In genomic region chr22:38540731-38541130, GRCh38 we compare ENCODE assay signal across 31 cellular contexts.
"Had no signal": no experiment of that assay in that cellular context is flagged by ENCODE, and none has a peak within 500 bp of the region (broad histone marks: within the 10 kb centered on the region; RNA-seq: fewer than 3 reads in every experiment).

No MANE protein-coding gene starts in this region.

- DNase-seq: activated CD4-positive, alpha-beta memory T cell treated with anti-CD3 and anti-CD28 coated beads for 36 hours; activated CD4-positive, alpha-beta T cell treated with anti-CD3 and anti-CD28 coated beads, Interleukin-2, amount 10 ng/mL, durations not matched to agents 24 days and 14 days; activated CD4-positive, CD25-positive, alpha-beta regulatory T cell treated with anti-CD3 and anti-CD28 coated beads, Interleukin-2, amount 50 U/mL, for 72 hours; activated CD8-positive, alpha-beta memory T cell treated with anti-CD3 and anti-CD28 coated beads, Interleukin-2, amount 50 U/mL, for 4 hours; activated effector memory CD4-positive, alpha-beta T cell treated with anti-CD3 and anti-CD28 coated beads, Interleukin-2, amount 50 U/mL, for 16 hours; activated naive CD4-positive, alpha-beta T cell treated with anti-CD3 and anti-CD28 coated beads for 36 hours; activated naive CD8-positive, alpha-beta T cell treated with anti-CD3 and anti-CD28 coated beads for 36 hours; activated T-cell treated with anti-CD3 and anti-CD28 coated beads, Interleukin-2, amount 50 U/mL, for 1 hour; adrenal gland; aorta; body of pancreas; dermis blood vessel endothelial cell; effector CD4-positive, alpha-beta T cell; erythroblast; gastrocnemius medialis; hypothalamus; immature natural killer cell; left cardiac atrium; midbrain; naive thymus-derived CD4-positive, alpha-beta T cell; retina; stimulated activated CD4-positive, alpha-beta T cell treated with anti-CD3 and anti-CD28 coated beads, Interleukin-2, amount 100 ng/mL, for 24 hours; stimulated activated naive B cell treated with anti-CD40 and anti-IgM and Interleukin-4, amounts not matched to agents 10 μg/mL and 1 μg/mL and 100 μg/mL, for 72 hours; stomach; T-helper 9 cell; thyroid gland; upper lobe of left lung had no signal

- H3K9me3 ChIP-seq: adrenal gland, body of pancreas, gastrocnemius medialis, thyroid gland had no signal

- H3K4me1 Mint-ChIP-seq: activated CD4-positive, alpha-beta T cell treated with anti-CD3 and anti-CD28 coated beads, Interleukin-2, amount 10 ng/mL, durations not matched to agents 24 days and 14 days; activated naive CD8-positive, alpha-beta T cell treated with anti-CD3 and anti-CD28 coated beads for 36 hours; immature natural killer cell; naive thymus-derived CD4-positive, alpha-beta T cell; neural progenitor cell had no signal

- H3K4me1 ChIP-seq: adrenal gland, body of pancreas, gastrocnemius medialis, neural progenitor cell, stomach, thyroid gland had no signal

- H3K27me3 ChIP-seq: adrenal gland, body of pancreas, gastrocnemius medialis, neural progenitor cell, stomach, thyroid gland, upper lobe of left lung had no signal

- H3K27ac ChIP-seq: adrenal gland, body of pancreas, gastrocnemius medialis, neural progenitor cell, stomach, thyroid gland, upper lobe of left lung had no signal

- H3K36me3 ChIP-seq: adrenal gland, gastrocnemius medialis, neural progenitor cell, stomach, thyroid gland, upper lobe of left lung had no signal

- H3K4me3 ChIP-seq: adrenal gland, body of pancreas, gastrocnemius medialis, neural progenitor cell, smooth muscle cell, stomach, thyroid gland, upper lobe of left lung had no signal

- H3K27me3 Mint-ChIP-seq: activated CD4-positive, alpha-beta memory T cell treated with anti-CD3 and anti-CD28 coated beads for 36 hours; activated CD4-positive, alpha-beta T cell treated with anti-CD3 and anti-CD28 coated beads, Interleukin-2, amount 10 ng/mL, durations not matched to agents 24 days and 14 days; activated naive CD8-positive, alpha-beta T cell treated with anti-CD3 and anti-CD28 coated beads for 36 hours; naive thymus-derived CD4-positive, alpha-beta T cell; stimulated activated naive B cell treated with anti-CD40 and anti-IgM and Interleukin-4, amounts not matched to agents 10 μg/mL and 1 μg/mL and 100 μg/mL, for 72 hours had no signal

- ATAC-seq: body of pancreas; gastrocnemius medialis; left cardiac atrium; naive thymus-derived CD4-positive, alpha-beta T cell; stimulated activated naive B cell treated with anti-CD40 and anti-IgM and Interleukin-4, amounts not matched to agents 10 μg/mL and 1 μg/mL and 100 μg/mL, for 72 hours had no signal

- H3K27ac Mint-ChIP-seq: activated CD4-positive, alpha-beta memory T cell treated with anti-CD3 and anti-CD28 coated beads for 36 hours; activated CD4-positive, alpha-beta T cell treated with anti-CD3 and anti-CD28 coated beads, Interleukin-2, amount 10 ng/mL, durations not matched to agents 24 days and 14 days; activated naive CD4-positive, alpha-beta T cell treated with anti-CD3 and anti-CD28 coated beads for 36 hours; activated naive CD8-positive, alpha-beta T cell treated with anti-CD3 and anti-CD28 coated beads for 36 hours; activated T-helper 1 cell treated with anti-CD3 and anti-CD28 coated beads, Interleukin-12 subunit alpha, Interleukin-12 subunit beta, Interleukin-2, Interleukin-4 antibody, amounts not matched to agents 30 ng/mL and 10 ng/mL and 1 ng/mL, durations not matched to agents 14 hours and 24 hours and 36 hours; immature natural killer cell; naive thymus-derived CD4-positive, alpha-beta T cell; neural progenitor cell; stimulated activated naive B cell treated with anti-CD40 and anti-IgM and Interleukin-4, amounts not matched to agents 10 μg/mL and 1 μg/mL and 100 μg/mL, for 72 hours; T-helper 1 cell treated with Interleukin-12 subunit alpha and Interleukin-12 subunit beta and Interleukin-4 antibody, amounts not matched to agents 30 μg/mL and 1 μg/mL, for 36 hours had no signal

- H3K4me3 Mint-ChIP-seq: activated CD4-positive, alpha-beta memory T cell treated with anti-CD3 and anti-CD28 coated beads for 36 hours; activated CD4-positive, alpha-beta T cell treated with anti-CD3 and anti-CD28 coated beads, Interleukin-2, amount 10 ng/mL, durations not matched to agents 24 days and 14 days; activated naive CD4-positive, alpha-beta T cell treated with anti-CD3 and anti-CD28 coated beads for 36 hours; activated naive CD8-positive, alpha-beta T cell treated with anti-CD3 and anti-CD28 coated beads for 36 hours; activated T-helper 1 cell treated with anti-CD3 and anti-CD28 coated beads, Interleukin-12 subunit alpha, Interleukin-12 subunit beta, Interleukin-2, Interleukin-4 antibody, amounts not matched to agents 30 ng/mL and 10 ng/mL and 1 ng/mL, durations not matched to agents 14 hours and 24 hours and 36 hours; immature natural killer cell; naive thymus-derived CD4-positive, alpha-beta T cell; neural progenitor cell; stimulated activated naive B cell treated with anti-CD40 and anti-IgM and Interleukin-4, amounts not matched to agents 10 μg/mL and 1 μg/mL and 100 μg/mL, for 72 hours; T-helper 1 cell treated with Interleukin-12 subunit alpha and Interleukin-12 subunit beta and Interleukin-4 antibody, amounts not matched to agents 30 μg/mL and 1 μg/mL, for 36 hours had no signal
